ENCODE assay signal across 8 cellular contexts in genomic region chr11:65712633-65713076, GRCh38. TPM values are rescaled to one million over a fixed set of nuclear protein-coding genes. Genes with fewer than 3 reads are reported as not detected.
DNase-seq lines count a peak whose midpoint lies in the region; ATAC-seq, FAIRE-seq and TF ChIP-seq lines count a peak whose summit lies in the region.

No MANE protein-coding gene starts in this region.

- H3K27me3 Mint-ChIP-seq in T-cell: no peaks in the 10 kb centered on the region

- no peak for TF ChIP-seq CTCF in gastroesophageal sphincter (IDR thresholded peaks at IDR 0.05)

- no peak for TF ChIP-seq POLR2A in gastroesophageal sphincter (IDR thresholded peaks at IDR 0.05)

- H3K36me3 ChIP-seq in gastroesophageal sphincter: peaks cover 2 to 49% of the 10 kb centered on the region in 2 donors
- peaks cover 18 to 21% of the 10 kb centered on the region in 2 donors for H3K36me3 ChIP-seq in small intestine (ENCODE audit: control insufficient read depth in 2 of 2, insufficient read depth in 2 of 2, low read length in 2 of 2)

- no peak for TF ChIP-seq EP300 in gastroesophageal sphincter (IDR thresholded peaks at IDR 0.05)

- H3K27ac ChIP-seq in gastroesophageal sphincter (peak overlapping the region; percentile 90 to 100 (median 100)), small intestine (ENCODE audit: low read depth in 1 of 2, low read length in 1 of 2) (peak overlapping the region; percentile 61 to 96)

- H3K4me3 ChIP-seq in gastroesophageal sphincter (peak overlapping the region; percentile 49 to 88), small intestine (ENCODE audit: low read depth in 1 of 2, low read length in 2 of 2) (peak overlapping the region; percentile 53 to 61)

- H3K4me1 ChIP-seq in gastroesophageal sphincter: peaks cover 0 to 42% (median 8%) of the 10 kb centered on the region in 3 donors
- H3K4me1 ChIP-seq in small intestine (ENCODE audit: control insufficient read depth in 2 of 2, insufficient read depth in 1 of 2, low read depth in 1 of 2, low read length in 1 of 2): peaks cover 0 to 2% of the 10 kb centered on the region in 2 donors

- CTCF ChIA-PET in T-cell (lab: Charles Lee): interaction anchor here in 1 of 2 donors (1.5 to 2.3 kb wide), 5 partner anchors 58 to 178 kb away, joined by 5 to 20 read pairs (median 12); partner anchors contain the start of genes AP5B1 and CCDC85B

- peaks cover 28 to 32% (median 31%) of the 10 kb centered on the region in 3 donors for H3K4me1 Mint-ChIP-seq in T-cell

- peak overlapping the region; percentile 88 to 92 (median 91) for H3K4me3 Mint-ChIP-seq in T-cell

- 0 to 29% methylated on average over 1 to 5 of the region's 11 CpGs for WGBS in gastroesophageal sphincter (ENCODE audit: low coverage in 1 of 2), 2 donors
- 32 to 36% (median 33%) methylated on average over 11 of the region's 11 CpGs for WGBS in small intestine, 3 donors

- H3K27me3 ChIP-seq in gastroesophageal sphincter: no peaks in the 10 kb centered on the region
- H3K27me3 ChIP-seq in small intestine (ENCODE audit: control insufficient read depth in 2 of 2, insufficient read depth in 2 of 2, low read length in 2 of 2): no peaks in the 10 kb centered on the region

- peaks cover 33% of the 10 kb centered on the region for H3K36me3 Mint-ChIP-seq in T-cell

- POLR2A ChIA-PET in T-cell (lab: Charles Lee): interaction anchor here in 1 of 2 donors (0.5 to 0.6 kb wide), 2 partner anchors 467 to 1630 kb away, joined by 3 read pairs; no protein-coding TSS in a partner anchor

- DNase-seq in GM19238 (ENCODE audit: insufficient read length, low spot score) (peak; percentile 72), T-cell (no peak), small intestine (no peak), RPMI8226 (no peak), DMS 273 treated with DMSO at 0.1 percent for 48 hours (lab: John Stamatoyannopoulos, UW) (no peak)

- H3K27ac Mint-ChIP-seq in T-cell: peak overlapping the region; percentile 98 to 99

- no peaks in the 10 kb centered on the region for H3K9me3 Mint-ChIP-seq in T-cell

- ATAC-seq in T-cell (replicated peaks in 1 of 4): no peak
- no peak for ATAC-seq in gastroesophageal sphincter
- ATAC-seq in GM18502 (IDR thresholded peaks at IDR 0.05; ENCODE audit: poor library complexity, unreplicated experiment): no peak
- no peak for ATAC-seq in HG03354 (IDR thresholded peaks at IDR 0.05; ENCODE audit: poor library complexity, severe bottlenecking, unreplicated experiment)

- no peak for FAIRE-seq in small intestine (lab: Jason Lieb, UNC)

- H3K9me3 ChIP-seq in gastroesophageal sphincter (no peaks in the 10 kb centered on the region), small intestine (ENCODE audit: control insufficient read depth, low read depth) (no peaks in the 10 kb centered on the region)

RNA-seq across cellular contexts. Expression of gene KAT5, which starts 0.6 kb away (rescaled TPM):
- total RNA-seq in T-cell: 100 to 1,000 TPM in 4 of 5 donors, 10 to 100 TPM in 1; 99.9 to 111 (median 104) TPM
- total RNA-seq in gastroesophageal sphincter: 10 to 100 TPM; 49.7 to 84.9 (median 81.6) TPM
- 10 to 100 TPM; 68.2 to 76.7 (median 73.9) TPM for polyA plus RNA-seq in small intestine

RNA-seq across cellular contexts. Expression of gene RNASEH2C, which starts 7.9 kb away (rescaled TPM):
- total RNA-seq in T-cell (10 to 100 TPM; 35.8 to 77.4 (median 70.7) TPM), gastroesophageal sphincter (100 to 1,000 TPM in 2 of 4 donors, 10 to 100 TPM in 2; 69.0 to 196 (median 96.3) TPM)
- polyA plus RNA-seq in small intestine: 10 to 100 TPM; 50.1 to 65.1 (median 50.3) TPM

RNA-seq across cellular contexts. Expression of gene RELA, which starts 49.9 kb away (rescaled TPM):
- 100 to 1,000 TPM; 155 to 302 (median 172) TPM for total RNA-seq in T-cell
- total RNA-seq in gastroesophageal sphincter: 10 to 100 TPM; 47.3 to 78.8 (median 63.9) TPM
- polyA plus RNA-seq in small intestine: 10 to 100 TPM; 32.2 to 40.5 (median 33.0) TPM
